Comparison of ENCODE assay signal across 25 cellular contexts in the genomic region with DNA sequence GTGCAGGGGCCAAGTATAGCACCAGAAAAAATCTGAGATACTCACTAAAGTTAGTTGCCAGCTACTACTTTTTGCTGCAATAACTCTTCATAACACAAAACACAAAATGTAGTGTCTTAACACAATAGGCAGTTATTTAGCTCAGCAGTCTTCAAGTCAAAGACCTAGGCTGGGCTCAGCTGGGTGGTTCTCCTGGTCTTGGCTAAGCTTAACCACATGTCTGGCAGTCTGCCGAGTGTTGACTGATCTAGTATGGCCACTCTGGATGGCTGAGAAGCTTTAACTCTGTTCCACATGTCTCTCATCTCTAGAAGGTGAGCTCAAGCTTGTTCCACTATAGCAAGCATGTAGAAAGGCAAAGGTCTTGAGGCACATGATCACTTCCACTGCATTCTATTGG.
"Had no signal": no experiment of that assay in that cellular context is flagged by ENCODE, and none has a peak within 500 bp of the region (broad histone marks: within the 10 kb centered on the region; RNA-seq: fewer than 3 reads in every experiment).

No MANE protein-coding gene starts in this region.

- H3K4me1 ChIP-seq: Peyer's patch, SJSA1 had no signal

- H3K27ac ChIP-seq: KMS-11, PC-9, Peyer's patch, SJSA1, SK-N-MC had no signal

- H3K4me1 Mint-ChIP-seq: IgD-negative memory B cell had no signal

- H2AFZ ChIP-seq: PC-9 had no signal

- FAIRE-seq: K562 had no signal

- DNase-seq: Kasumi-1; MV-4-11; NCI-H1092; NCI-H1436; NCI-H187; NCI-H2029; NCI-H2081 treated with DMSO at 0.1 percent for 48 hours; NCI-H2171; NCI-H226; NCI-H446; NCI-H510A; NCI-H524 treated with DMSO at 0.1 percent for 48 hours; NCI-H69; NCI-H774; NK-92 treated with Interleukin-12 subunit alpha and Interleukin-12 subunit beta, amount 100 ng/mL, for 24 hours; PC-9; Peyer's patch; Right ventricle myocardium superior; RPMI8226; SIG-M5 had no signal

- H3K4me3 ChIP-seq: K562, PC-9, Peyer's patch, SJSA1, SK-N-MC had no signal

- H3K4me3 Mint-ChIP-seq: IgD-negative memory B cell had no signal

- H3K27me3 Mint-ChIP-seq: IgD-negative memory B cell had no signal

- H3K27me3 ChIP-seq: Peyer's patch, SJSA1 had no signal

- ATAC-seq: K562 had no signal

- H3K9ac ChIP-seq: KMS-11 had no signal

- H3K4me2 ChIP-seq: KMS-11, PC-9 had no signal

- H3K27ac Mint-ChIP-seq: IgD-negative memory B cell had no signal

- H3K36me3 ChIP-seq: Peyer's patch, SJSA1 had no signal

- H3K9me3 ChIP-seq: Peyer's patch, SJSA1 had no signal
